Comparison of ENCODE assay signal across 9 cellular contexts in genomic region chr7:95595825-95596182, GRCh38. TPM values are rescaled to one million over a fixed set of nuclear protein-coding genes. Genes with fewer than 3 reads are reported as not detected.
A peak's percentile ranks its signal among the peaks of the same experiment; 100 is the strongest.
DNase-seq lines count a peak whose midpoint lies in the region; ATAC-seq and TF ChIP-seq lines count a peak whose summit lies in the region.
"Had no signal": no experiment of that assay in that cellular context is flagged by ENCODE, and none has a peak within 500 bp of the region (broad histone marks: within the 10 kb centered on the region; RNA-seq: fewer than 3 reads in every experiment).

No MANE protein-coding gene starts in this region.

- H3K4me1 ChIP-seq in SK-N-SH (ENCODE audit: control insufficient read depth in 1 of 2, insufficient read depth in 2 of 2, low read depth in 1 of 2, low read length in 1 of 2) (peaks cover 4 to 10% of the 10 kb centered on the region in 2 experiments; a peak in 1 of 4 replicates), fibroblast of lung (ENCODE audit: control insufficient read depth, extremely low read depth, insufficient read depth, low read length) (peaks cover 2% of the 10 kb centered on the region), muscle layer of colon (ENCODE audit: insufficient read depth, low read length) (peaks cover 31% of the 10 kb centered on the region)

- H3K4me3 ChIP-seq in SK-N-SH (ENCODE audit: low read depth in 2 of 2, low read length in 1 of 2) (peak overlapping the region; percentile 60 to 71), fibroblast of lung (replicated peaks in 1 of 4; ENCODE audit: control extremely low read depth in 1 of 4, insufficient read depth in 1 of 4, low read depth in 3 of 4, low read length in 4 of 4) (peak overlapping the region; percentile 62 to 90 (median 65)), muscle layer of colon (ENCODE audit: low read depth in 1 of 2, low read length in 2 of 2) (peak overlapping the region; percentile 91 to 92)

- 38% methylated on average over 7 of the region's 7 CpGs for WGBS in SK-N-SH (ENCODE audit: low lambda C conversion rate)

- CTCF ChIA-PET in SK-N-SH (lab: Yijun Ruan, JAX) (no interaction called here), RWPE1 (lab: Yijun Ruan, JAX) (no interaction called here)

- H3K27me3 Mint-ChIP-seq in type B pancreatic cell = peaks cover 18% of the 10 kb centered on the region

- no peaks in the 10 kb centered on the region for H3K9me3 Mint-ChIP-seq in type B pancreatic cell

- H3K9me2 ChIP-seq in SK-N-SH = no peaks in the 10 kb centered on the region

- no peak for TF ChIP-seq RAD21 in SK-N-SH (IDR thresholded peaks at IDR 0.05; ENCODE audit: low read length)

- TF ChIP-seq CTCF in SK-N-SH (IDR thresholded peaks at IDR 0.05) = no peak
- no peak for TF ChIP-seq CTCF in fibroblast of lung (conservative IDR thresholded peaks at IDR 0.05 in 1 of 2, IDR thresholded peaks at IDR 0.05 in 1 of 2; ENCODE audit: low read depth in 1 of 2, low read length in 2 of 2)
- TF ChIP-seq CTCF in type B pancreatic cell (conservative IDR thresholded peaks at IDR 0.05) = no peak
- TF ChIP-seq CTCF in RWPE1 (conservative IDR thresholded peaks at IDR 0.05; ENCODE audit: low read depth) = no peak

- TF ChIP-seq EP300 in SK-N-SH (IDR thresholded peaks at IDR 0.05; ENCODE audit: borderline replicate concordance in 1 of 2, low read depth in 1 of 2, low read length in 1 of 2) = no peak

- peaks cover 9% of the 10 kb centered on the region for H3F3A ChIP-seq in SK-N-SH (replicated peaks; ENCODE audit: insufficient read depth)

- H3K4me3 Mint-ChIP-seq in type B pancreatic cell = peak overlapping the region; percentile 93

- H2AFZ ChIP-seq in SK-N-SH (ENCODE audit: low read depth) (peak overlapping the region; percentile 83), fibroblast of lung (ENCODE audit: low read length) (peak overlapping the region; percentile 86)

- H3K27ac ChIP-seq in SK-N-SH (ENCODE audit: low read depth in 2 of 2, low read length in 1 of 2) (no peak overlapping the region), fibroblast of lung (ENCODE audit: insufficient read depth, low read length) (no peak overlapping the region), muscle layer of colon (ENCODE audit: low read depth, low read length) (peak overlapping the region; percentile 96), RWPE1 (no peak overlapping the region)

- H3K9me3 ChIP-seq in SK-N-SH (no peaks in the 10 kb centered on the region), fibroblast of lung (ENCODE audit: control insufficient read depth, insufficient read depth, low read depth, low read length) (no peaks in the 10 kb centered on the region), muscle layer of colon (ENCODE audit: low read length) (no peaks in the 10 kb centered on the region)

- H3K4me2 ChIP-seq in SK-N-SH (peak overlapping the region; percentile 84), fibroblast of lung (ENCODE audit: extremely low read depth, insufficient read depth, low read length) (peak overlapping the region; percentile 84)

- H3K9ac ChIP-seq in SK-N-SH (no peak overlapping the region), fibroblast of lung (ENCODE audit: insufficient read depth, low read length) (peak overlapping the region; percentile 40), muscle layer of colon (ENCODE audit: low read length) (peak overlapping the region; percentile 98)

- no peak for ATAC-seq in SK-N-SH treated with all-trans-retinoic acid at 6 μM for 48 hours

- H3K36me3 ChIP-seq in SK-N-SH (replicated peaks in 1 of 2; ENCODE audit: control insufficient read depth in 1 of 2, insufficient read depth in 2 of 2, low read length in 1 of 2) (no peaks in the 10 kb centered on the region), fibroblast of lung (ENCODE audit: control insufficient read depth, insufficient read depth, low read length) (no peaks in the 10 kb centered on the region), muscle layer of colon (ENCODE audit: insufficient read depth, low read length) (peaks cover 39% of the 10 kb centered on the region)

- DNase-seq in SK-N-SH (no peak), fibroblast of lung (ENCODE audit: low read depth in 2 of 2) (no peak), type B pancreatic cell (ENCODE audit: extremely low spot score, unreplicated experiment) (no peak), NCI-H2171 (lab: John Stamatoyannopoulos, UW) (no peak), Ammon's horn (ENCODE audit: low spot score) (no peak), RWPE1 (ENCODE audit: low spot score) (no peak)

- peaks cover 15% of the 10 kb centered on the region for H3K4me1 Mint-ChIP-seq in type B pancreatic cell (ENCODE audit: unreplicated experiment)

- H3K36me3 Mint-ChIP-seq in type B pancreatic cell = no peaks in the 10 kb centered on the region

- no peaks in the 10 kb centered on the region for H3K79me2 ChIP-seq in SK-N-SH (ENCODE audit: insufficient read depth)
- no peaks in the 10 kb centered on the region for H3K79me2 ChIP-seq in fibroblast of lung (ENCODE audit: control insufficient read depth, insufficient read depth, low read length)

- POLR2A ChIA-PET in SK-N-SH (lab: Yijun Ruan, JAX) = no interaction called here
- POLR2A ChIA-PET in RWPE1 (lab: Yijun Ruan, JAX; ENCODE audit: low non-redundant PET) = no interaction called here

- H3K27ac Mint-ChIP-seq in type B pancreatic cell = peak overlapping the region; percentile 25

- H3K27me3 ChIP-seq in SK-N-SH (ENCODE audit: insufficient read depth) (no peaks in the 10 kb centered on the region; the same call in 1 of the 2 replicates), fibroblast of lung (ENCODE audit: control insufficient read depth, insufficient read depth, low read length) (no peaks in the 10 kb centered on the region), muscle layer of colon (ENCODE audit: control insufficient read depth in 1 of 2, insufficient read depth in 2 of 2, low read length in 2 of 2) (no peaks in the 10 kb centered on the region)

- H4K20me1 ChIP-seq in SK-N-SH (ENCODE audit: insufficient read depth) (no peaks in the 10 kb centered on the region), fibroblast of lung (ENCODE audit: control insufficient read depth, extremely low read depth, insufficient read depth, low read length) (no peaks in the 10 kb centered on the region)

TF ChIP-seq in SK-N-SH, 30 proteins besides CTCF, POLR2A, EP300 and RAD21 (continues in another document):
- no peak for TF ChIP-seq ELF1 (IDR thresholded peaks at IDR 0.05)
- TF ChIP-seq USF1 (IDR thresholded peaks at IDR 0.05; ENCODE audit: borderline replicate concordance, low read depth) = no peak
- no peak for TF ChIP-seq FOXJ3 (CRISPR knock-in tag; IDR thresholded peaks at IDR 0.05)
- no peak for TF ChIP-seq MEF2A (IDR thresholded peaks at IDR 0.05; ENCODE audit: borderline replicate concordance, low read depth)
- no peak for TF ChIP-seq MAX (IDR thresholded peaks at IDR 0.05; ENCODE audit: low read depth)
- TF ChIP-seq SMC3 (IDR thresholded peaks at IDR 0.05; ENCODE audit: low read depth, low read length) = no peak
- TF ChIP-seq SIN3A (IDR thresholded peaks at IDR 0.05; ENCODE audit: borderline replicate concordance, low read depth, low read length) = no peak
- no peak for TF ChIP-seq RXRA (IDR thresholded peaks at IDR 0.05; ENCODE audit: borderline replicate concordance, low read depth)
- TF ChIP-seq NRF1 (IDR thresholded peaks at IDR 0.05; ENCODE audit: low read depth, low read length) = no peak
- TF ChIP-seq EZH2phosphoT487 (IDR thresholded peaks at IDR 0.05; ENCODE audit: borderline replicate concordance, low read depth) = no peak

TF ChIP-seq in SK-N-SH treated with all-trans-retinoic acid at 6 μM for 48 hours, 23 proteins besides CTCF, POLR2A, EP300 and RAD21:
- TF ChIP-seq GLIS3 (CRISPR knock-in tag; IDR thresholded peaks at IDR 0.05) (no peak), BACH2 (CRISPR knock-in tag; IDR thresholded peaks at IDR 0.05; ENCODE audit: borderline replicate concordance) (no peak), ZFP30 (CRISPR knock-in tag; IDR thresholded peaks at IDR 0.05) (no peak), ZNF565 (CRISPR knock-in tag; conservative IDR thresholded peaks at IDR 0.05; ENCODE audit: low read depth) (no peak), ISL1 (CRISPR knock-in tag; IDR thresholded peaks at IDR 0.05) (no peak), CSDC2 (CRISPR knock-in tag; IDR thresholded peaks at IDR 0.05) (no peak), OSR1 (CRISPR knock-in tag; IDR thresholded peaks at IDR 0.05) (no peak), SNAI2 (CRISPR knock-in tag; IDR thresholded peaks at IDR 0.05) (no peak), ESRRG (CRISPR knock-in tag; IDR thresholded peaks at IDR 0.05) (no peak), TCF4 (CRISPR knock-in tag; IDR thresholded peaks at IDR 0.05; ENCODE audit: borderline replicate concordance) (no peak), RARB (CRISPR knock-in tag; IDR thresholded peaks at IDR 0.05) (no peak), PPARA (CRISPR knock-in tag; IDR thresholded peaks at IDR 0.05; ENCODE audit: borderline replicate concordance) (no peak)
- TF ChIP-seq, protein P1, sequence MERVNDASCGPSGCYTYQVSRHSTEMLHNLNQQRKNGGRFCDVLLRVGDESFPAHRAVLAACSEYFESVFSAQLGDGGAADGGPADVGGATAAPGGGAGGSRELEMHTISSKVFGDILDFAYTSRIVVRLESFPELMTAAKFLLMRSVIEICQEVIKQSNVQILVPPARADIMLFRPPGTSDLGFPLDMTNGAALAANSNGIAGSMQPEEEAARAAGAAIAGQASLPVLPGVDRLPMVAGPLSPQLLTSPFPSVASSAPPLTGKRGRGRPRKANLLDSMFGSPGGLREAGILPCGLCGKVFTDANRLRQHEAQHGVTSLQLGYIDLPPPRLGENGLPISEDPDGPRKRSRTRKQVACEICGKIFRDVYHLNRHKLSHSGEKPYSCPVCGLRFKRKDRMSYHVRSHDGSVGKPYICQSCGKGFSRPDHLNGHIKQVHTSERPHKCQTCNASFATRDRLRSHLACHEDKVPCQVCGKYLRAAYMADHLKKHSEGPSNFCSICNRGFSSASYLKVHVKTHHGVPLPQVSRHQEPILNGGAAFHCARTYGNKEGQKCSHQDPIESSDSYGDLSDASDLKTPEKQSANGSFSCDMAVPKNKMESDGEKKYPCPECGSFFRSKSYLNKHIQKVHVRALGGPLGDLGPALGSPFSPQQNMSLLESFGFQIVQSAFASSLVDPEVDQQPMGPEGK (CRISPR knock-in tag; IDR thresholded peaks at IDR 0.05; ENCODE audit: borderline replicate concordance) = no peak

RNA-seq across cellular contexts. Expression of gene PDK4, which starts 0.5 kb away (rescaled TPM):
- polyA plus RNA-seq in SK-N-SH (2012; rRNA removed) = 0.10 and 0.13 TPM in 2 replicates
- 0.14 and 0.17 TPM in 2 replicates for polyA plus RNA-seq in SK-N-SH (2012; cell fraction: cytosol; rRNA removed)
- 0.22 and 0.23 TPM in 2 replicates for polyA plus RNA-seq in SK-N-SH (2012; cell fraction: nucleus; rRNA removed)
- 2.8 and 3.1 TPM in 2 replicates for total RNA-seq in fibroblast of lung
- 0.09 and 0.20 TPM in 2 replicates for polyA plus RNA-seq in fibroblast of lung
- 0.07 and 0.14 TPM in 2 replicates for polyA plus RNA-seq in fibroblast of lung (2012)
- polyA minus RNA-seq in fibroblast of lung (ENCODE audit: low replicate concordance) = 0.93 and 1.6 TPM in 2 replicates
- total RNA-seq in type B pancreatic cell (ENCODE audit: low replicate concordance) = 11.7 and 18.3 TPM in 2 replicates
- total RNA-seq: HT1080 had no signal
